Comparison of ENCODE assay signal across 17 cellular contexts in genomic region chr9:121734465-121734864, GRCh38.
DNase-seq lines count a peak whose midpoint lies in the region; ATAC-seq and TF ChIP-seq lines count a peak whose summit lies in the region.
"Had no signal": no experiment of that assay in that cellular context is flagged by ENCODE, and none has a peak within 500 bp of the region (broad histone marks: within the 10 kb centered on the region; RNA-seq: fewer than 3 reads in every experiment).

No MANE protein-coding gene starts in this region.

- H3K27me3 Mint-ChIP-seq in activated CD4-positive, alpha-beta memory T cell treated with anti-CD3 and anti-CD28 coated beads for 36 hours = peaks cover 32% of the 10 kb centered on the region

- peak overlapping the region; percentile 3 for H3K4me2 ChIP-seq in GM23248 (ENCODE audit: unreplicated experiment)

- H3K9me3 ChIP-seq in GM23248 (ENCODE audit: low read depth) (no peaks in the 10 kb centered on the region), lower lobe of right lung (no peaks in the 10 kb centered on the region), thoracic aorta (no peaks in the 10 kb centered on the region)
- H3K9me3 ChIP-seq: Caco-2, heart left ventricle had no signal

- CTCF ChIA-PET in RWPE1 (lab: Yijun Ruan, JAX) = interaction anchor here (0.7 to 1.1 kb wide), 4 partner anchors 14 to 325 kb away, joined by 3 to 4 read pairs (median 3); no protein-coding TSS in a partner anchor
- CTCF ChIA-PET in activated CD4-positive, alpha-beta memory T cell treated with anti-CD3 and anti-CD28 coated beads for 36 hours (lab: Charles Lee) = no interaction called here

- peaks cover 31% of the 10 kb centered on the region for H3K4me1 ChIP-seq in GM23248 (ENCODE audit: insufficient read depth)
- H3K4me1 ChIP-seq in lower lobe of right lung = peaks cover 89% of the 10 kb centered on the region
- H3K4me1 ChIP-seq in thoracic aorta (ENCODE audit: control insufficient read depth in 1 of 2, low read depth in 2 of 2) = peaks cover 51 to 84% of the 10 kb centered on the region in 2 donors

- no peak overlapping the region for H3K27ac ChIP-seq in GM23248
- H3K27ac ChIP-seq in RWPE1 = peak overlapping the region; percentile 84
- H3K27ac ChIP-seq in lower lobe of right lung = peak overlapping the region; percentile 89
- H3K27ac ChIP-seq in thoracic aorta = peak overlapping the region; percentile 93 to 96

- DNase-seq in GM23248 = peak; percentile 61
- no peak for DNase-seq in RWPE1 (ENCODE audit: low spot score)
- no peak for DNase-seq in lower lobe of right lung
- no peak for DNase-seq in thoracic aorta (ENCODE audit: low spot score)
- DNase-seq in SW 1271 (lab: John Stamatoyannopoulos, UW) = no peak
- no peak for DNase-seq in activated CD4-positive, alpha-beta memory T cell treated with anti-CD3 and anti-CD28 coated beads for 36 hours
- DNase-seq in GM13977 (ENCODE audit: low spot score) = no peak
- DNase-seq: activated naive CD4-positive, alpha-beta T cell treated with anti-CD3 and anti-CD28 coated beads, Interleukin-2, amount 10 ng/mL, durations not matched to agents 7 days and 5 days; activated T-cell treated with anti-CD3 and anti-CD28 coated beads for 4 hours; heart left ventricle; naive thymus-derived CD8-positive, alpha-beta T cell; NCI-H774; retina had no signal

- H3K79me2 ChIP-seq in GM23248 (ENCODE audit: insufficient read depth) = 0 out of 2 replicates have a peak, but pooled peaks cover 7% of the 10 kb centered on the region

- H3K4me3 ChIP-seq in GM23248 (no peak overlapping the region), lower lobe of right lung (no peak overlapping the region), thoracic aorta (no peak overlapping the region)
- H3K4me3 ChIP-seq: lung had no signal

- ATAC-seq in lower lobe of right lung (no peak), thoracic aorta (ENCODE audit: insufficient number of reproducible peaks, low FRiP score, low read depth) (no peak), HG02840 (IDR thresholded peaks at IDR 0.05; ENCODE audit: low FRiP score, unreplicated experiment) (no peak)
- ATAC-seq: stimulated activated naive CD8-positive, alpha-beta T cell treated with anti-CD3 and anti-CD28 coated beads, Interleukin-15, Interleukin-2, amounts not matched to agents 100 U/mL and 50 U/mL, for 24 hours had no signal

- H3K36me3 ChIP-seq in GM23248 (ENCODE audit: low read depth) (no peaks in the 10 kb centered on the region), lower lobe of right lung (no peaks in the 10 kb centered on the region), thoracic aorta (no peaks in the 10 kb centered on the region)
- H3K36me3 ChIP-seq: heart left ventricle had no signal

- no peak overlapping the region for H3K27ac Mint-ChIP-seq in activated CD4-positive, alpha-beta memory T cell treated with anti-CD3 and anti-CD28 coated beads for 36 hours
- H3K27ac Mint-ChIP-seq: activated naive CD4-positive, alpha-beta T cell treated with anti-CD3 and anti-CD28 coated beads, Interleukin-2, amount 10 ng/mL, durations not matched to agents 7 days and 5 days; naive thymus-derived CD8-positive, alpha-beta T cell had no signal

- no peaks in the 10 kb centered on the region for H4K20me1 ChIP-seq in GM23248 (ENCODE audit: insufficient read depth)

- POLR2A ChIA-PET in RWPE1 (lab: Yijun Ruan, JAX; ENCODE audit: low non-redundant PET) = interaction anchor here (0.7 kb wide), 1 partner anchor 34 kb away, joined by 6 read pairs; no protein-coding TSS in a partner anchor
- POLR2A ChIA-PET in activated CD4-positive, alpha-beta memory T cell treated with anti-CD3 and anti-CD28 coated beads for 36 hours (lab: Charles Lee) = no interaction called here

- TF ChIP-seq CTCF in RWPE1 (conservative IDR thresholded peaks at IDR 0.05; ENCODE audit: low read depth) = no peak
- no peak for TF ChIP-seq CTCF in lower lobe of right lung (IDR thresholded peaks at IDR 0.05)
- TF ChIP-seq CTCF in thoracic aorta (IDR thresholded peaks at IDR 0.05) = no peak
- no peak for TF ChIP-seq CTCF in GM13977 (IDR thresholded peaks at IDR 0.05; ENCODE audit: extremely low read depth, insufficient read depth, missing control alignments)

- H3K4me1 Mint-ChIP-seq in activated CD4-positive, alpha-beta memory T cell treated with anti-CD3 and anti-CD28 coated beads for 36 hours (ENCODE audit: low read depth) = no peaks in the 10 kb centered on the region

- in situ Hi-C loops in GM23248 (cut with MboI) (no loop called here), GM13977 (cut with MboI; ENCODE audit: low pct_unique_long_range_greater_than_20kb, low sequenced_read_pairs, unreplicated experiment) (no loop called here)

- intact Hi-C loops in lower lobe of right lung (cut with DNase I) = no loop called here
- intact Hi-C loops in activated CD4-positive, alpha-beta memory T cell treated with anti-CD3 and anti-CD28 coated beads for 36 hours (cut with micrococcal nuclease) = no loop called here

- H3K9ac ChIP-seq in GM23248 = no peak overlapping the region

- peaks cover 11% of the 10 kb centered on the region; the same call in 1 of the 2 replicates for H3F3A ChIP-seq in GM23248 (ENCODE audit: insufficient read depth)

- H3K27me3 ChIP-seq in GM23248 (replicated peaks; ENCODE audit: insufficient read depth) = no peaks in the 10 kb centered on the region
- H3K27me3 ChIP-seq in lower lobe of right lung (ENCODE audit: low read depth) = no peaks in the 10 kb centered on the region
- H3K27me3 ChIP-seq in thoracic aorta (replicated peaks; ENCODE audit: insufficient read depth) = no peaks in the 10 kb centered on the region

- no peaks in the 10 kb centered on the region for H3K36me3 Mint-ChIP-seq in activated CD4-positive, alpha-beta memory T cell treated with anti-CD3 and anti-CD28 coated beads for 36 hours
- H3K36me3 Mint-ChIP-seq: activated naive CD4-positive, alpha-beta T cell treated with anti-CD3 and anti-CD28 coated beads, Interleukin-2, amount 10 ng/mL, durations not matched to agents 7 days and 5 days; naive thymus-derived CD8-positive, alpha-beta T cell had no signal

- no peaks in the 10 kb centered on the region for H3K9me2 ChIP-seq in GM23248 (ENCODE audit: insufficient read depth)

- no peaks in the 10 kb centered on the region for H3K9me3 Mint-ChIP-seq in activated CD4-positive, alpha-beta memory T cell treated with anti-CD3 and anti-CD28 coated beads for 36 hours
- H3K9me3 Mint-ChIP-seq: activated naive CD4-positive, alpha-beta T cell treated with anti-CD3 and anti-CD28 coated beads, Interleukin-2, amount 10 ng/mL, durations not matched to agents 7 days and 5 days; naive thymus-derived CD8-positive, alpha-beta T cell had no signal

- no peak overlapping the region for H3K4me3 Mint-ChIP-seq in activated CD4-positive, alpha-beta memory T cell treated with anti-CD3 and anti-CD28 coated beads for 36 hours
- H3K4me3 Mint-ChIP-seq: activated naive CD4-positive, alpha-beta T cell treated with anti-CD3 and anti-CD28 coated beads, Interleukin-2, amount 10 ng/mL, durations not matched to agents 7 days and 5 days had no signal

- no peak overlapping the region for H2AFZ ChIP-seq in GM23248

- 84 to 94% methylated on average over 1 of the region's 1 CpG for WGBS in GM23248 (ENCODE audit: low coverage in 1 of 2, low lambda C conversion rate in 2 of 2, missing lambda C conversion rate in 2 of 2), 2 experiments
